ENCODE assay signal across 34 cellular contexts in the genomic region with DNA sequence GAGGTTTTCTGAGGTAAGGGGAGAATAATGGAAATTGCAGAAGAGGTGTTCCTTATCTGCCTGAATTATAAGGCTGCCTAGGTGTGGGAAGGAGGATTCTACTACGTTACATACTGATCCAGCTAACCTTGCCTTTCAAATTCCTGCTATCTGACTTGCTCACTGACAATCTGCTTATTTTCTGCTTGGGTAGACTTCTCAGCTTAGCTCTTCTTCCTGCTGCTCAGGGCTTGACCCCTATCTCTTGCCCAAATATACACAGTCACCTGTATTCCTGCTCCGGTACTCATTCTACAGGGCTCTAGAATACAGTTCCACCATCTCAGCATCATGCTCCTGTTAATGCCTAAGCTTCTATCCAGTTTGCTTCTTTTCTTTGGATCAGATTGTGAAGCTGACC.
"Had no signal": no experiment of that assay in that cellular context is flagged by ENCODE, and none has a peak within 500 bp of the region (broad histone marks: within the 10 kb centered on the region; RNA-seq: fewer than 3 reads in every experiment).

No MANE protein-coding gene starts in this region.

- H3K36me3 ChIP-seq: adrenal gland, breast epithelium, cardiac muscle cell, esophagus muscularis mucosa, gastrocnemius medialis, heart left ventricle had no signal

- H3K36me3 Mint-ChIP-seq: activated naive CD8-positive, alpha-beta T cell; brain; WTC11 had no signal

- H3K27me3 ChIP-seq: adrenal gland, breast epithelium, cardiac muscle cell, esophagus muscularis mucosa, foreskin keratinocyte, gastrocnemius medialis, heart left ventricle had no signal

- H3K27me3 Mint-ChIP-seq: activated CD4-positive, alpha-beta T cell treated with anti-CD3 and anti-CD28 coated beads, Interleukin-2, amount 10 ng/mL, durations not matched to agents 7 days and 5 days; activated CD8-positive, alpha-beta T cell treated with anti-CD3 and anti-CD28 coated beads for 36 hours; activated naive CD8-positive, alpha-beta T cell; activated T-helper 17 cell treated with anti-CD3 and anti-CD28 coated beads, Interleukin-2, amount 50 U/mL, for 72 hours; dendritic cell treated with granulocyte-macrophage colony-stimulating factor and Interleukin-4, amounts not matched to agents 40 ng/mL and 50 ng/mL, for 4 days; T-helper 17 cell had no signal

- H3K27ac ChIP-seq: adrenal gland, breast epithelium, cardiac muscle cell, coronary artery, dorsolateral prefrontal cortex, esophagus muscularis mucosa, foreskin keratinocyte, gastrocnemius medialis, heart left ventricle had no signal

- H3K27ac Mint-ChIP-seq: activated CD4-positive, alpha-beta T cell treated with anti-CD3 and anti-CD28 coated beads, Interleukin-2, amount 10 ng/mL, durations not matched to agents 7 days and 5 days; activated CD8-positive, alpha-beta T cell treated with anti-CD3 and anti-CD28 coated beads for 36 hours; activated naive CD8-positive, alpha-beta T cell; activated T-helper 17 cell treated with anti-CD3 and anti-CD28 coated beads, Interleukin-2, amount 50 U/mL, for 72 hours; brain; dendritic cell treated with granulocyte-macrophage colony-stimulating factor and Interleukin-4, amounts not matched to agents 40 ng/mL and 50 ng/mL, for 4 days; T-helper 17 cell; T-helper 2 cell treated with Interferon-gamma antibody and Interleukin-4, amounts not matched to agents 5 μg/mL and 100 μg/mL, for 36 hours; WTC11 had no signal

- H3K4me3 ChIP-seq: adrenal gland, breast epithelium, cardiac muscle cell, coronary artery, dorsolateral prefrontal cortex, esophagus muscularis mucosa, gastrocnemius medialis, heart left ventricle had no signal

- H3K4me3 Mint-ChIP-seq: activated CD4-positive, alpha-beta T cell treated with anti-CD3 and anti-CD28 coated beads, Interleukin-2, amount 10 ng/mL, durations not matched to agents 7 days and 5 days; activated CD8-positive, alpha-beta T cell treated with anti-CD3 and anti-CD28 coated beads for 36 hours; activated naive CD8-positive, alpha-beta T cell; activated T-cell treated with anti-CD3 and anti-CD28 coated beads, Interleukin-2, amount 50 U/mL, for 4 hours; activated T-helper 17 cell treated with anti-CD3 and anti-CD28 coated beads, Interleukin-2, amount 50 U/mL, for 72 hours; brain; dendritic cell treated with granulocyte-macrophage colony-stimulating factor and Interleukin-4, amounts not matched to agents 40 ng/mL and 50 ng/mL, for 4 days; T-helper 17 cell; T-helper 2 cell treated with Interferon-gamma antibody and Interleukin-4, amounts not matched to agents 5 μg/mL and 100 μg/mL, for 36 hours; WTC11 had no signal

- H3K4me1 ChIP-seq: adrenal gland, breast epithelium, esophagus muscularis mucosa, foreskin keratinocyte, gastrocnemius medialis, heart left ventricle had no signal

- H3K4me1 Mint-ChIP-seq: activated CD4-positive, alpha-beta T cell treated with anti-CD3 and anti-CD28 coated beads, Interleukin-2, amount 10 ng/mL, durations not matched to agents 7 days and 5 days; activated T-helper 17 cell treated with anti-CD3 and anti-CD28 coated beads, Interleukin-2, amount 50 U/mL, for 72 hours; brain; T-helper 17 cell had no signal

- DNase-seq: activated CD4-positive, alpha-beta T cell treated with anti-CD3 and anti-CD28 coated beads for 1 hour; activated CD4-positive, alpha-beta T cell treated with anti-CD3 and anti-CD28 coated beads for 4 hours; activated CD4-positive, alpha-beta T cell treated with anti-CD3 and anti-CD28 coated beads, Interleukin-2, amount 10 ng/mL, durations not matched to agents 7 days and 5 days; activated CD4-positive, alpha-beta T cell treated with anti-CD3 and anti-CD28 coated beads, Interleukin-2, amount 50 U/mL, for 48 hours; activated CD8-positive, alpha-beta memory T cell treated with anti-CD3 and anti-CD28 coated beads for 24 hours; activated CD8-positive, alpha-beta T cell treated with anti-CD3 and anti-CD28 coated beads for 36 hours; activated effector memory CD4-positive, alpha-beta T cell treated with Interleukin-2 at 50 U/mL for 16 hours; activated gamma-delta T cell treated with Interleukin-2 at 50 U/mL for 16 hours; activated naive CD4-positive, alpha-beta T cell treated with anti-CD3 and anti-CD28 coated beads, Interleukin-2, amount 50 U/mL, for 16 hours; activated naive CD4-positive, alpha-beta T cell treated with Interleukin-2 at 50 U/mL for 16 hours; activated T-cell treated with anti-CD3 and anti-CD28 coated beads, Interleukin-2, amount 50 U/mL, for 4 hours; adrenal gland; amygdala; aorta; central memory CD4-positive, alpha-beta T cell; dorsolateral prefrontal cortex; effector memory CD4-positive, alpha-beta T cell; erythroblast; foreskin keratinocyte; gastrocnemius medialis; glutamatergic neuron; heart left ventricle; T-helper 1 cell; T-helper 17 cell had no signal

- H3K9me3 Mint-ChIP-seq: brain, WTC11 had no signal

- H3K9me3 ChIP-seq: adrenal gland, breast epithelium, esophagus muscularis mucosa, gastrocnemius medialis, heart left ventricle had no signal

- ATAC-seq: activated CD8-positive, alpha-beta T cell treated with anti-CD3 and anti-CD28 coated beads for 36 hours; activated T-cell treated with anti-CD3 and anti-CD28 coated beads, Interleukin-2, amount 50 U/mL, for 4 hours; activated T-helper 17 cell treated with anti-CD3 and anti-CD28 coated beads, Interleukin-2, amount 50 U/mL, for 72 hours; foreskin keratinocyte; gastrocnemius medialis; heart left ventricle; T-helper 17 cell; WTC11 had no signal
